8 cellular contexts compared by ENCODE assay signal in the genomic region with DNA sequence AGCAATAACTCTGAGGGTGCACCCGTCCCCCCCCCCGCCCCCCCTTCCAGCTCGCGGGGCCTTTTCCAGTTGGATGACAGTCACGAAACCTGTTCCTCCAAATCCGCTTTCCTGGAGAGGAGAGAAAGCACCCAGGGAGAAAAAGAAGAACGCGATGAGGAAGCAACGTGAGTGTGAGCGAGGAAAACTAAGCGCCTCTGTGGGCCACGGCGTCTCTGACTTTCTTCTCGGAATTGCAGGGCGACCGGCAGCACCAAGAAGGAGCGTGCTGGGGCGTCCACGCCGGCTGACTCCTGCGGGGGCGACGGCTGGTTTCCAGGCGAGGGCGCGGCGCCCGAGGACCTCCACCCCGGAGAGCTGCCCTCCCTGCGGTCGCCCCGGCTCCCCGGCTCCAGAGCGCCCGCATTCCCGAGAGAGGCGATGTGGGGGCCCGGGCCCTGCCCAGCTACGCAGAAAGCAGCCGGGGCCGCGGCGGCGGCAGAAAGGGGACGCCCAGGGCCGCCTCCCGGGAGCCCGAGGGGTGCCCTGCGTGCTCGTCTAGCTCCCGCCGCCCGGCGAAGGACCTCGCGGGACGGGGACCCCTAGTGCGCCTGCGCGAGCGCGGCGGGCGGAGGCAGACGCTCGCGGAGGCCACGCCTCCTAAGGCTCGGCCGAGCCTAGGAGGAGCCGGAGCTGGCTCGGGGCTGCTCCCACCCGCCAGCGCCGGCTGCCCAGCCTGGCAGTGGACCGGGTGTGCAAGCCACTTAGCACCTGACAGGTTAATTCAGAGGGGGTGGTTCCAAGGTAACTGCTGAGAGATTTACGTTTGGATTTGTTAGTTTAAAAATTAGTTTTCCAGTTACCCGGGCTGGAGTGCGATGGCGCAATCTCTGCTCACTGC. TPM values are rescaled to one million over a fixed set of nuclear protein-coding genes. Genes with fewer than 3 reads are reported as not detected.
DNase-seq lines count a peak whose midpoint lies in the region; ATAC-seq, FAIRE-seq and TF ChIP-seq lines count a peak whose summit lies in the region.

No MANE protein-coding gene starts in this region.

- peak; percentile 82 for ATAC-seq in GM18907 (IDR thresholded peaks at IDR 0.05; ENCODE audit: unreplicated experiment)
- peak; percentile 96 for ATAC-seq in HG03139 (IDR thresholded peaks at IDR 0.05; ENCODE audit: unreplicated experiment)
- peak; percentile 82 for ATAC-seq in WTC11

- H3K27ac ChIP-seq in ACC112 (ENCODE audit: low read depth, low read length) (no peak overlapping the region), spleen (peak overlapping the region in 7 of 8 donors; percentile 7 to 75 (median 59))

- H3K36me3 ChIP-seq in ACC112 (ENCODE audit: insufficient read depth, low read length) (no peaks in the 10 kb centered on the region), bronchial epithelial cell (ENCODE audit: control insufficient read depth, insufficient read depth, low read length) (no peaks in the 10 kb centered on the region), spleen (no peaks in the 10 kb centered on the region)

- H3K9me3 ChIP-seq in spleen = no peaks in the 10 kb centered on the region

- H3K4me1 Mint-ChIP-seq in WTC11 = peaks cover 38% of the 10 kb centered on the region

- no peaks in the 10 kb centered on the region for H3K36me3 Mint-ChIP-seq in WTC11

- H3K4me3 Mint-ChIP-seq in WTC11 = peak overlapping the region; percentile 72

- intact Hi-C loops in spleen (cut with DNase I; ENCODE audit: low total_unique reads) = no loop called here

- peak; percentile 94 for DNase-seq in NCI-H2227 (lab: John Stamatoyannopoulos, UW; ENCODE audit: unreplicated experiment)
- DNase-seq in WTC11 (ENCODE audit: low spot score) = peak; percentile 82
- DNase-seq in bronchial epithelial cell (ENCODE audit: low read depth) = peak; percentile 55
- peak; percentile 90 for DNase-seq in inferior parietal cortex (ENCODE audit: extremely low spot score)
- peak; percentile 96 for DNase-seq in spleen

- H2AFZ ChIP-seq in ACC112 (ENCODE audit: low read length, unreplicated experiment) = peak overlapping the region; percentile 77

- peaks cover 3% of the 10 kb centered on the region for H3K79me2 ChIP-seq in ACC112 (ENCODE audit: control insufficient read depth, insufficient read depth, low read length, unreplicated experiment)

- WGBS in spleen, 5 donors = 2 to 8% (median 3%) methylated on average over 26 to 80 of the region's 80 CpGs

- peaks cover 60% of the 10 kb centered on the region for H3K27me3 Mint-ChIP-seq in WTC11 (ENCODE audit: low read depth)

- no peak for FAIRE-seq in bronchial epithelial cell (lab: Jason Lieb, UNC)

- TF ChIP-seq CTCF in WTC11 (IDR thresholded peaks at IDR 0.05) (no peak), bronchial epithelial cell (IDR thresholded peaks at IDR 0.05; ENCODE audit: insufficient read depth, low read length, severe bottlenecking) (no peak), spleen (IDR thresholded peaks at IDR 0.05 in 8 of 11, conservative IDR thresholded peaks at IDR 0.05 in 3 of 11) (no peak)

- peak overlapping the region; percentile 85 for H3K4me3 ChIP-seq in ACC112 (ENCODE audit: low read depth, low read length)
- H3K4me3 ChIP-seq in bronchial epithelial cell (ENCODE audit: low read depth, low read length) = peak overlapping the region; percentile 63
- peak overlapping the region; percentile 54 to 80 (median 64) for H3K4me3 ChIP-seq in spleen

- no peak overlapping the region for H3K27ac Mint-ChIP-seq in WTC11

- peaks cover 45% of the 10 kb centered on the region for H3K27me3 ChIP-seq in ACC112 (ENCODE audit: insufficient read depth, low read length)
- peaks cover 18% of the 10 kb centered on the region for H3K27me3 ChIP-seq in bronchial epithelial cell (ENCODE audit: control insufficient read depth, insufficient read depth, low read length)
- peaks cover 3 to 90% (median 56%) of the 10 kb centered on the region in 7 donors for H3K27me3 ChIP-seq in spleen (replicated peaks in 1 of 7)

- no peak for TF ChIP-seq POLR2A in spleen (IDR thresholded peaks at IDR 0.05)

- no peaks in the 10 kb centered on the region for H3K9me3 Mint-ChIP-seq in WTC11

- H3K4me1 ChIP-seq in ACC112 (ENCODE audit: control insufficient read depth, insufficient read depth, low read length, unreplicated experiment) = peaks cover 36% of the 10 kb centered on the region
- peaks cover 14 to 43% (median 26%) of the 10 kb centered on the region in 6 donors for H3K4me1 ChIP-seq in spleen

- POLR2A ChIA-PET in WTC11 (lab: Charles Lee) = interaction anchor here (0.6 to 1.4 kb wide), 4 partner anchors 12 to 257 kb away, joined by 3 to 5 read pairs (median 4); a partner anchor contains a TSS

- CTCF ChIA-PET in WTC11 (lab: Charles Lee) = interaction anchor here (0.6 to 2.7 kb wide), 8 partner anchors 9 to 338 kb away, joined by 3 to 12 read pairs (median 6); a partner anchor contains a TSS

TF ChIP-seq in WTC11, 78 proteins besides CTCF, POLR2A, EP300 and RAD21 (continues in another document):
- TF ChIP-seq GTF2I (CRISPR knock-in tag; conservative IDR thresholded peaks at IDR 0.05) = no peak
- TF ChIP-seq, protein P1, sequence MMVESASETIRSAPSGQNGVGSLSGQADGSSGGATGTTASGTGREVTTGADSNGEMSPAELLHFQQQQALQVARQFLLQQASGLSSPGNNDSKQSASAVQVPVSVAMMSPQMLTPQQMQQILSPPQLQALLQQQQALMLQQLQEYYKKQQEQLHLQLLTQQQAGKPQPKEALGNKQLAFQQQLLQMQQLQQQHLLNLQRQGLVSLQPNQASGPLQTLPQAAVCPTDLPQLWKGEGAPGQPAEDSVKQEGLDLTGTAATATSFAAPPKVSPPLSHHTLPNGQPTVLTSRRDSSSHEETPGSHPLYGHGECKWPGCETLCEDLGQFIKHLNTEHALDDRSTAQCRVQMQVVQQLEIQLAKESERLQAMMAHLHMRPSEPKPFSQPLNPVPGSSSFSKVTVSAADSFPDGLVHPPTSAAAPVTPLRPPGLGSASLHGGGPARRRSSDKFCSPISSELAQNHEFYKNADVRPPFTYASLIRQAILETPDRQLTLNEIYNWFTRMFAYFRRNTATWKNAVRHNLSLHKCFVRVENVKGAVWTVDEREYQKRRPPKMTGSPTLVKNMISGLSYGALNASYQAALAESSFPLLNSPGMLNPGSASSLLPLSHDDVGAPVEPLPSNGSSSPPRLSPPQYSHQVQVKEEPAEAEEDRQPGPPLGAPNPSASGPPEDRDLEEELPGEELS (CRISPR knock-in tag; IDR thresholded peaks at IDR 0.05) = peak; percentile 65
- peak; percentile 79; the same call in 1 of the 2 replicates for TF ChIP-seq FOXP1 (CRISPR knock-in tag; IDR thresholded peaks at IDR 0.05; ENCODE audit: borderline replicate concordance)
- TF ChIP-seq CREM (CRISPR knock-in tag; IDR thresholded peaks at IDR 0.05) = no peak
- TF ChIP-seq, protein P2, sequence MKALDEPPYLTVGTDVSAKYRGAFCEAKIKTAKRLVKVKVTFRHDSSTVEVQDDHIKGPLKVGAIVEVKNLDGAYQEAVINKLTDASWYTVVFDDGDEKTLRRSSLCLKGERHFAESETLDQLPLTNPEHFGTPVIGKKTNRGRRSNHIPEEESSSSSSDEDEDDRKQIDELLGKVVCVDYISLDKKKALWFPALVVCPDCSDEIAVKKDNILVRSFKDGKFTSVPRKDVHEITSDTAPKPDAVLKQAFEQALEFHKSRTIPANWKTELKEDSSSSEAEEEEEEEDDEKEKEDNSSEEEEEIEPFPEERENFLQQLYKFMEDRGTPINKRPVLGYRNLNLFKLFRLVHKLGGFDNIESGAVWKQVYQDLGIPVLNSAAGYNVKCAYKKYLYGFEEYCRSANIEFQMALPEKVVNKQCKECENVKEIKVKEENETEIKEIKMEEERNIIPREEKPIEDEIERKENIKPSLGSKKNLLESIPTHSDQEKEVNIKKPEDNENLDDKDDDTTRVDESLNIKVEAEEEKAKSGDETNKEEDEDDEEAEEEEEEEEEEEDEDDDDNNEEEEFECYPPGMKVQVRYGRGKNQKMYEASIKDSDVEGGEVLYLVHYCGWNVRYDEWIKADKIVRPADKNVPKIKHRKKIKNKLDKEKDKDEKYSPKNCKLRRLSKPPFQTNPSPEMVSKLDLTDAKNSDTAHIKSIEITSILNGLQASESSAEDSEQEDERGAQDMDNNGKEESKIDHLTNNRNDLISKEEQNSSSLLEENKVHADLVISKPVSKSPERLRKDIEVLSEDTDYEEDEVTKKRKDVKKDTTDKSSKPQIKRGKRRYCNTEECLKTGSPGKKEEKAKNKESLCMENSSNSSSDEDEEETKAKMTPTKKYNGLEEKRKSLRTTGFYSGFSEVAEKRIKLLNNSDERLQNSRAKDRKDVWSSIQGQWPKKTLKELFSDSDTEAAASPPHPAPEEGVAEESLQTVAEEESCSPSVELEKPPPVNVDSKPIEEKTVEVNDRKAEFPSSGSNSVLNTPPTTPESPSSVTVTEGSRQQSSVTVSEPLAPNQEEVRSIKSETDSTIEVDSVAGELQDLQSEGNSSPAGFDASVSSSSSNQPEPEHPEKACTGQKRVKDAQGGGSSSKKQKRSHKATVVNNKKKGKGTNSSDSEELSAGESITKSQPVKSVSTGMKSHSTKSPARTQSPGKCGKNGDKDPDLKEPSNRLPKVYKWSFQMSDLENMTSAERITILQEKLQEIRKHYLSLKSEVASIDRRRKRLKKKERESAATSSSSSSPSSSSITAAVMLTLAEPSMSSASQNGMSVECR (CRISPR knock-in tag; IDR thresholded peaks at IDR 0.05; ENCODE audit: borderline replicate concordance) = no peak
- TF ChIP-seq ATF1 (CRISPR knock-in tag; IDR thresholded peaks at IDR 0.05) = no peak

RNA-seq across cellular contexts. Expression of a gene that starts 15.3 kb away (rescaled TPM):
- total RNA-seq in WTC11 (2021) (not detected in 3 replicates), bronchial epithelial cell (not detected in 2 replicates), spleen (under 1 TPM in 1 of 7 donors, not detected in 6; 0.17 TPM)
- polyA plus RNA-seq in spleen = under 1 TPM in 2 of 3 donors, not detected in 1; 0.11 to 0.12 TPM

RNA-seq across cellular contexts. Expression of a gene that starts 20.9 kb away (rescaled TPM):
- total RNA-seq in WTC11 (2021) (89.2 to 104 TPM (median 91.8 TPM) in 3 replicates), bronchial epithelial cell (12.4 and 26.1 TPM in 2 replicates), spleen (10 to 100 TPM; 14.4 to 22.0 (median 18.3) TPM)
- 10 to 100 TPM; 17.5 to 27.2 (median 23.9) TPM for polyA plus RNA-seq in spleen

RNA-seq across cellular contexts. Expression of a gene that starts 43.8 kb away (rescaled TPM):
- total RNA-seq in WTC11 (2021) = 571 to 574 TPM (median 572 TPM) in 3 replicates
- 357 and 614 TPM in 2 replicates for total RNA-seq in bronchial epithelial cell
- total RNA-seq in spleen = 100 to 1,000 TPM; 255 to 512 (median 355) TPM
- 100 to 1,000 TPM; 354 to 397 (median 381) TPM for polyA plus RNA-seq in spleen
